Comparison of ENCODE assay signal across 8 cellular contexts in genomic region chr5:32585122-32585445, GRCh38. TPM values are rescaled to one million over a fixed set of nuclear protein-coding genes. Genes with fewer than 3 reads are reported as not detected.
DNase-seq lines count a peak whose midpoint lies in the region; ATAC-seq and TF ChIP-seq lines count a peak whose summit lies in the region.

No MANE protein-coding gene starts in this region.

- CTCF ChIA-PET in activated naive CD4-positive, alpha-beta T cell treated with anti-CD3 and anti-CD28 coated beads for 36 hours (lab: Charles Lee) = interaction anchor here (1.0 to 3.7 kb wide), 2 partner anchors 95 to 140 kb away, joined by 5 to 33 read pairs; partner anchors contain the start of gene ZFR

- peak overlapping the region; percentile 99 for H3K27ac Mint-ChIP-seq in activated naive CD4-positive, alpha-beta T cell treated with anti-CD3 and anti-CD28 coated beads for 36 hours
- H3K27ac Mint-ChIP-seq in type B pancreatic cell = peak overlapping the region; percentile 88

- H2BK5ac ChIP-seq in mesenchymal stem cell (ENCODE audit: low read depth, low read length, poor library complexity, severe bottlenecking) = no peak overlapping the region

- no peak overlapping the region for H3K14ac ChIP-seq in mesenchymal stem cell (ENCODE audit: low read length in 2 of 2)

- H3K9me3 ChIP-seq in mesenchymal stem cell (ENCODE audit: control insufficient read depth, low read length) = no peaks in the 10 kb centered on the region

- H2BK15ac ChIP-seq in mesenchymal stem cell (ENCODE audit: low read depth, poor library complexity, severe bottlenecking) = no peak overlapping the region

- H3K4me3 ChIP-seq in astrocyte of the cerebellum (ENCODE audit: low read depth, low read length) = peak overlapping the region; percentile 89
- H3K4me3 ChIP-seq in mesenchymal stem cell (ENCODE audit: insufficient read depth in 1 of 2, low read depth in 1 of 2, low read length in 2 of 2) = peak overlapping the region in 1 of 2 experiments; percentile 99

- in situ Hi-C loops in astrocyte of the cerebellum (cut with HindIII; ENCODE audit: low sequenced_read_pairs) = no loop called here
- in situ Hi-C loops in KBM-7 (cut with MboI; ENCODE audit: low pct_unique_long_range_greater_than_20kb, low sequenced_read_pairs) = loop anchor here (25.0 kb wide), 1 partner anchor 98 kb away; no protein-coding TSS in a partner anchor

- peak overlapping the region; percentile 99 for H3K4me3 Mint-ChIP-seq in activated naive CD4-positive, alpha-beta T cell treated with anti-CD3 and anti-CD28 coated beads for 36 hours
- H3K4me3 Mint-ChIP-seq in type B pancreatic cell = peak overlapping the region; percentile 93

- H2AK5ac ChIP-seq in mesenchymal stem cell (ENCODE audit: low read length, severe bottlenecking) = no peak overlapping the region

- no peak overlapping the region for H3K23ac ChIP-seq in mesenchymal stem cell (ENCODE audit: low read length in 2 of 2)

- H3K4me2 ChIP-seq in mesenchymal stem cell (ENCODE audit: low read length, poor library complexity, severe bottlenecking) = no peak overlapping the region

- no peaks in the 10 kb centered on the region for H3K27me3 ChIP-seq in mesenchymal stem cell (ENCODE audit: control insufficient read depth in 1 of 2, insufficient read depth in 1 of 2, low read length in 2 of 2)

- H3K4me1 Mint-ChIP-seq in activated naive CD4-positive, alpha-beta T cell treated with anti-CD3 and anti-CD28 coated beads for 36 hours (ENCODE audit: low read depth) = peaks cover 52% of the 10 kb centered on the region
- H3K4me1 Mint-ChIP-seq in type B pancreatic cell (ENCODE audit: unreplicated experiment) = peaks cover 29% of the 10 kb centered on the region

- H2AFZ ChIP-seq in mesenchymal stem cell (ENCODE audit: low read depth, low read length) = no peak overlapping the region

- peaks cover 5 to 21% of the 10 kb centered on the region in 2 experiments for H3K36me3 ChIP-seq in mesenchymal stem cell (ENCODE audit: control insufficient read depth in 1 of 2, insufficient read depth in 2 of 2, low read depth in 1 of 2, low read length in 2 of 2)

- H3K18ac ChIP-seq in mesenchymal stem cell (ENCODE audit: low read depth in 1 of 2, low read length in 2 of 2) = no peak overlapping the region

- H3K4me1 ChIP-seq in mesenchymal stem cell (ENCODE audit: control insufficient read depth, insufficient read depth, low read depth, low read length) = peaks cover 3% of the 10 kb centered on the region

- H4K8ac ChIP-seq in mesenchymal stem cell (ENCODE audit: low read length) = peak overlapping the region; percentile 48

- DNase-seq in activated naive CD4-positive, alpha-beta T cell treated with anti-CD3 and anti-CD28 coated beads for 36 hours = no peak
- no peak for DNase-seq in activated naive CD4-positive, alpha-beta T cell treated with anti-CD3 and anti-CD28 coated beads, Interleukin-2, amount 50 U/mL, for 16 hours
- no peak for DNase-seq in astrocyte of the cerebellum (ENCODE audit: low read depth)
- no peak for DNase-seq in mesenchymal stem cell
- no peak for DNase-seq in type B pancreatic cell (ENCODE audit: extremely low spot score, unreplicated experiment)
- no peak for DNase-seq in T-helper 9 cell
- DNase-seq in KBM-7 = no peak

- H3K27ac ChIP-seq in mesenchymal stem cell (ENCODE audit: low read length, poor library complexity, severe bottlenecking) = no peak overlapping the region

- H3K9ac ChIP-seq in mesenchymal stem cell (ENCODE audit: low read length) = peak overlapping the region; percentile 94

- ATAC-seq in HG02973 (IDR thresholded peaks at IDR 0.05; ENCODE audit: unreplicated experiment) = no peak

- peaks cover 3% of the 10 kb centered on the region for H3K79me1 ChIP-seq in mesenchymal stem cell (replicated peaks; ENCODE audit: low read length, poor library complexity, severe bottlenecking)

- H3K4ac ChIP-seq in mesenchymal stem cell (ENCODE audit: low read depth in 1 of 2, low read length in 2 of 2) = peak overlapping the region in 1 of 2 experiments; percentile 29

- H2BK120ac ChIP-seq in mesenchymal stem cell (ENCODE audit: low read depth, low read length) = no peak overlapping the region

- WGBS in mesenchymal stem cell = 20% methylated on average over 8 of the region's 8 CpGs

- intact Hi-C loops in activated naive CD4-positive, alpha-beta T cell treated with anti-CD3 and anti-CD28 coated beads for 36 hours (cut with micrococcal nuclease) = loop anchor here (1.0 to 5.0 kb wide), 6 partner anchors 12 to 1053 kb away; partner anchors contain the start of genes C5orf22, DROSHA and TARS1

- TF ChIP-seq CTCF in astrocyte of the cerebellum (IDR thresholded peaks at IDR 0.05; ENCODE audit: low read depth, low read length, missing control alignments) (no peak), type B pancreatic cell (conservative IDR thresholded peaks at IDR 0.05) (no peak)

- H4K91ac ChIP-seq in mesenchymal stem cell (ENCODE audit: low read length) = no peak overlapping the region

- H2BK12ac ChIP-seq in mesenchymal stem cell (ENCODE audit: low read length in 2 of 2) = no peak overlapping the region

- H3K36me3 Mint-ChIP-seq in activated naive CD4-positive, alpha-beta T cell treated with anti-CD3 and anti-CD28 coated beads for 36 hours (ENCODE audit: low read depth) = peaks cover 19% of the 10 kb centered on the region
- H3K36me3 Mint-ChIP-seq in type B pancreatic cell = peaks cover 10% of the 10 kb centered on the region

- no peaks in the 10 kb centered on the region for H3K27me3 Mint-ChIP-seq in activated naive CD4-positive, alpha-beta T cell treated with anti-CD3 and anti-CD28 coated beads for 36 hours (ENCODE audit: low read depth)
- H3K27me3 Mint-ChIP-seq in type B pancreatic cell = no peaks in the 10 kb centered on the region

- H3K9me3 Mint-ChIP-seq in activated naive CD4-positive, alpha-beta T cell treated with anti-CD3 and anti-CD28 coated beads for 36 hours = no peaks in the 10 kb centered on the region
- no peaks in the 10 kb centered on the region for H3K9me3 Mint-ChIP-seq in type B pancreatic cell

RNA-seq across cellular contexts. Expression of gene SUB1, which starts 0.3 kb away (rescaled TPM):
- total RNA-seq in activated naive CD4-positive, alpha-beta T cell treated with anti-CD3 and anti-CD28 coated beads for 36 hours = 100 to 1,000 TPM; 397 to 400 TPM
- polyA plus RNA-seq in mesenchymal stem cell (2013, experiment 1 of 2) = 466 TPM
- polyA plus RNA-seq in mesenchymal stem cell (2013, experiment 2 of 2) = 578 TPM
- 176 and 208 TPM in 2 replicates for total RNA-seq in type B pancreatic cell (ENCODE audit: low replicate concordance)
